Comparison of ENCODE assay signal across 10 cellular contexts in genomic region chr12:25322918-25323773, GRCh38.
DNase-seq lines count a peak whose midpoint lies in the region; ATAC-seq and TF ChIP-seq lines count a peak whose summit lies in the region.
"Had no signal": no experiment of that assay in that cellular context is flagged by ENCODE, and none has a peak within 500 bp of the region (broad histone marks: within the 10 kb centered on the region; RNA-seq: fewer than 3 reads in every experiment).

No MANE protein-coding gene starts in this region.

- WGBS in SK-N-SH (ENCODE audit: low lambda C conversion rate), result 66% methylated on average over 5 of the region's 5 CpGs
- 47% methylated on average over 5 of the region's 5 CpGs for WGBS in suprapubic skin

- no peaks in the 10 kb centered on the region for H3K9me2 ChIP-seq in SK-N-SH

- no peak for TF ChIP-seq RAD21 in SK-N-SH (IDR thresholded peaks at IDR 0.05; ENCODE audit: low read length)

- H3K4me1 ChIP-seq in SK-N-SH (ENCODE audit: control insufficient read depth in 1 of 2, insufficient read depth in 2 of 2, low read depth in 1 of 2, low read length in 1 of 2), result 0 out of 4 replicates have a peak, but pooled peaks cover 0 to 5% of the 10 kb centered on the region in 2 experiments
- H3K4me1 ChIP-seq in suprapubic skin, result peaks cover 3% of the 10 kb centered on the region
- H3K4me1 ChIP-seq in colonic mucosa, result no peaks in the 10 kb centered on the region
- H3K4me1 ChIP-seq: lower lobe of right lung had no signal

- H3K4me2 ChIP-seq in SK-N-SH, result peak overlapping the region; percentile 16; the same call in 1 of the 2 replicates

- CTCF ChIA-PET in SK-N-SH (lab: Yijun Ruan, JAX), result no interaction called here

- ATAC-seq in activated T-cell treated with anti-CD3 and anti-CD28 coated beads, Interleukin-2, amount 50 U/mL, for 4 hours, result peak in 1 of 2 donors; percentile 30
- ATAC-seq in stimulated activated memory B cell treated with anti-CD40 and anti-IgM and Interleukin-4, amounts not matched to agents 10 μg/mL and 1 μg/mL and 100 μg/mL, for 72 hours, result no peak
- ATAC-seq in GM18861 (IDR thresholded peaks at IDR 0.05; ENCODE audit: unreplicated experiment), result no peak
- ATAC-seq: lower lobe of right lung had no signal

- intact Hi-C loops in colonic mucosa (cut with DNase I), result loop anchor here (10.0 kb wide), 1 partner anchor 78 kb away; no protein-coding TSS in a partner anchor

- H3K9me3 ChIP-seq in SK-N-SH (no peaks in the 10 kb centered on the region), suprapubic skin (no peaks in the 10 kb centered on the region), colonic mucosa (no peaks in the 10 kb centered on the region)
- H3K9me3 ChIP-seq: lower lobe of right lung, sigmoid colon had no signal

- peaks cover 4% of the 10 kb centered on the region for H3F3A ChIP-seq in SK-N-SH (replicated peaks; ENCODE audit: insufficient read depth)

- POLR2A ChIA-PET in SK-N-SH (lab: Yijun Ruan, JAX), result no interaction called here

- H3K27me3 Mint-ChIP-seq in activated T-cell treated with anti-CD3 and anti-CD28 coated beads, Interleukin-2, amount 50 U/mL, for 4 hours (ENCODE audit: low read depth), result no peaks in the 10 kb centered on the region
- H3K27me3 Mint-ChIP-seq in stimulated activated memory B cell treated with anti-CD40 and anti-IgM and Interleukin-4, amounts not matched to agents 10 μg/mL and 1 μg/mL and 100 μg/mL, for 72 hours, result no peaks in the 10 kb centered on the region

- H3K79me2 ChIP-seq in SK-N-SH (ENCODE audit: insufficient read depth), result no peaks in the 10 kb centered on the region

- H3K27me3 ChIP-seq in SK-N-SH (ENCODE audit: insufficient read depth) (no peaks in the 10 kb centered on the region), suprapubic skin (no peaks in the 10 kb centered on the region), colonic mucosa (no peaks in the 10 kb centered on the region)
- H3K27me3 ChIP-seq: sigmoid colon had no signal

- TF ChIP-seq CTCF in SK-N-SH (IDR thresholded peaks at IDR 0.05) (no peak), suprapubic skin (IDR thresholded peaks at IDR 0.05) (no peak), colonic mucosa (IDR thresholded peaks at IDR 0.05) (no peak)

- no peaks in the 10 kb centered on the region for H3K9me3 Mint-ChIP-seq in activated T-cell treated with anti-CD3 and anti-CD28 coated beads, Interleukin-2, amount 50 U/mL, for 4 hours
- H3K9me3 Mint-ChIP-seq in stimulated activated memory B cell treated with anti-CD40 and anti-IgM and Interleukin-4, amounts not matched to agents 10 μg/mL and 1 μg/mL and 100 μg/mL, for 72 hours, result no peaks in the 10 kb centered on the region

- DNase-seq in activated T-cell treated with anti-CD3 and anti-CD28 coated beads, Interleukin-2, amount 50 U/mL, for 4 hours, result no peak
- DNase-seq in activated T-cell treated with anti-CD3 and anti-CD28 coated beads, Interleukin-2, amount 50 U/mL, for 1 hour, result no peak
- DNase-seq in SK-N-SH, result no peak
- DNase-seq in dermis microvascular lymphatic vessel endothelial cell (ENCODE audit: low read depth in 2 of 2), result peak; percentile 77 to 88
- DNase-seq in suprapubic skin (ENCODE audit: low spot score in 2 of 2), result no peak
- DNase-seq in colonic mucosa, result no peak
- DNase-seq: lower lobe of right lung, sigmoid colon had no signal

- no peak overlapping the region for H3K9ac ChIP-seq in SK-N-SH
- H3K9ac ChIP-seq in colonic mucosa (ENCODE audit: low read depth in 2 of 2, low read length in 2 of 2), result no peak overlapping the region

- no peaks in the 10 kb centered on the region for H3K36me3 Mint-ChIP-seq in activated T-cell treated with anti-CD3 and anti-CD28 coated beads, Interleukin-2, amount 50 U/mL, for 4 hours (ENCODE audit: insufficient read depth)
- no peaks in the 10 kb centered on the region for H3K36me3 Mint-ChIP-seq in stimulated activated memory B cell treated with anti-CD40 and anti-IgM and Interleukin-4, amounts not matched to agents 10 μg/mL and 1 μg/mL and 100 μg/mL, for 72 hours

- H3K4me3 ChIP-seq in SK-N-SH (ENCODE audit: low read depth in 2 of 2, low read length in 1 of 2) (no peak overlapping the region), suprapubic skin (no peak overlapping the region), colonic mucosa (no peak overlapping the region)
- H3K4me3 ChIP-seq: lower lobe of right lung, sigmoid colon had no signal

- no peak for TF ChIP-seq POLR2A in suprapubic skin (IDR thresholded peaks at IDR 0.05)

- H3K27ac ChIP-seq in SK-N-SH (ENCODE audit: low read depth in 2 of 2, low read length in 1 of 2) (peak overlapping the region in 1 of 2 experiments; percentile 51; a peak in 2 of 4 replicates), suprapubic skin (no peak overlapping the region), colonic mucosa (no peak overlapping the region)
- H3K27ac ChIP-seq: lower lobe of right lung, sigmoid colon had no signal

- TF ChIP-seq EP300 in SK-N-SH (IDR thresholded peaks at IDR 0.05; ENCODE audit: borderline replicate concordance in 1 of 2, low read depth in 1 of 2, low read length in 1 of 2), result no peak
- no peak for TF ChIP-seq EP300 in suprapubic skin (IDR thresholded peaks at IDR 0.05)

- H3K4me1 Mint-ChIP-seq in activated T-cell treated with anti-CD3 and anti-CD28 coated beads, Interleukin-2, amount 50 U/mL, for 4 hours (ENCODE audit: low read depth), result peaks cover 48% of the 10 kb centered on the region
- peaks cover 48% of the 10 kb centered on the region for H3K4me1 Mint-ChIP-seq in stimulated activated memory B cell treated with anti-CD40 and anti-IgM and Interleukin-4, amounts not matched to agents 10 μg/mL and 1 μg/mL and 100 μg/mL, for 72 hours

- H3K36me3 ChIP-seq in SK-N-SH (replicated peaks in 1 of 2; ENCODE audit: control insufficient read depth in 1 of 2, insufficient read depth in 2 of 2, low read length in 1 of 2) (no peaks in the 10 kb centered on the region), suprapubic skin (no peaks in the 10 kb centered on the region), colonic mucosa (no peaks in the 10 kb centered on the region)
- H3K36me3 ChIP-seq: lower lobe of right lung, sigmoid colon had no signal

- peak overlapping the region; percentile 82 for H3K27ac Mint-ChIP-seq in stimulated activated memory B cell treated with anti-CD40 and anti-IgM and Interleukin-4, amounts not matched to agents 10 μg/mL and 1 μg/mL and 100 μg/mL, for 72 hours

- peak overlapping the region; percentile 65 for H3K4me3 Mint-ChIP-seq in activated T-cell treated with anti-CD3 and anti-CD28 coated beads, Interleukin-2, amount 50 U/mL, for 4 hours
- no peak overlapping the region for H3K4me3 Mint-ChIP-seq in stimulated activated memory B cell treated with anti-CD40 and anti-IgM and Interleukin-4, amounts not matched to agents 10 μg/mL and 1 μg/mL and 100 μg/mL, for 72 hours

- H2AFZ ChIP-seq in SK-N-SH (ENCODE audit: low read depth), result peak overlapping the region; percentile 44; the same call in 1 of the 2 replicates

- H4K20me1 ChIP-seq in SK-N-SH (ENCODE audit: insufficient read depth), result no peaks in the 10 kb centered on the region

TF ChIP-seq in SK-N-SH, 30 proteins besides CTCF, POLR2A, EP300 and RAD21:
- 0 out of 2 replicates have a peak, but pooled peaks have one; percentile 24 for TF ChIP-seq JUND (IDR thresholded peaks at IDR 0.05)
- TF ChIP-seq FOSL2 (IDR thresholded peaks at IDR 0.05; ENCODE audit: borderline replicate concordance, low read depth), result peak; percentile 36; the same call in 1 of the 2 replicates
- TF ChIP-seq NFIC (IDR thresholded peaks at IDR 0.05; ENCODE audit: borderline replicate concordance), result peak; percentile 45; the same call in 1 of the 2 replicates
- TF ChIP-seq ELF1 (IDR thresholded peaks at IDR 0.05), result no peak

Comparison
In these comparisons a context has a peak if more than half of its experiments do, and no peak if none do; other contexts are left out.
1. DNase-seq: peak in dermis microvascular lymphatic vessel endothelial cell (2 of 2); none in activated T-cell treated with anti-CD3 and anti-CD28 coated beads, Interleukin-2, amount 50 U/mL, for 4 hours (single experiment), activated T-cell treated with anti-CD3 and anti-CD28 coated beads, Interleukin-2, amount 50 U/mL, for 1 hour (single experiment), SK-N-SH (single experiment), suprapubic skin (0 of 2) and colonic mucosa (single experiment).